8 cellular contexts compared by ENCODE assay signal in genomic region chr18:110351-111201, GRCh38. TPM values are rescaled to one million over a fixed set of nuclear protein-coding genes. Genes with fewer than 3 reads are reported as not detected.
A peak's percentile ranks its signal among the peaks of the same experiment; 100 is the strongest.
DNase-seq lines count a peak whose midpoint lies in the region; ATAC-seq and TF ChIP-seq lines count a peak whose summit lies in the region.
"Not testable (repeated sequence)": the region's sequence is repeated elsewhere in the genome, so short reads cannot be mapped to it uniquely, and the experiment has no call there.

No MANE protein-coding gene starts in this region.

- not testable (repeated sequence) for H3K36me3 ChIP-seq in Caco-2 (ENCODE audit: control insufficient read depth, insufficient read depth, low read length)

- not testable (repeated sequence) for H3K27me3 Mint-ChIP-seq in Caco-2 (ENCODE audit: insufficient read depth, unreplicated experiment)

- POLR2A ChIA-PET in Caco-2 (lab: Charles Lee), result not testable (repeated sequence)

- not testable (repeated sequence) for H3K4me3 ChIP-seq in Caco-2 (ENCODE audit: low read depth, low read length)

- not testable (repeated sequence) for H3K27ac ChIP-seq in foreskin keratinocyte

- intact Hi-C loops in Caco-2 (cut with micrococcal nuclease; ENCODE audit: unreplicated experiment), result loop anchor here (5.0 kb wide), 1 partner anchor 47 kb away; the partner anchor contains the start of gene USP14

- not testable (repeated sequence) for H3K27me3 ChIP-seq in Caco-2 (replicated peaks; ENCODE audit: control insufficient read depth, insufficient read depth, low read length); foreskin keratinocyte

- CTCF ChIA-PET in Caco-2 (lab: Charles Lee), result not testable (repeated sequence)

- peaks cover 43% of the 10 kb centered on the region for H3K9me3 Mint-ChIP-seq in Caco-2 (ENCODE audit: unreplicated experiment)

- H3K36me3 Mint-ChIP-seq in Caco-2 (ENCODE audit: insufficient read depth, unreplicated experiment), result peaks cover 20% of the 10 kb centered on the region

- H3K9me3 ChIP-seq in Caco-2, result not testable (repeated sequence)

- peak; percentile 48 for ATAC-seq in foreskin keratinocyte

- peak overlapping the region; percentile 83 for H3K4me3 Mint-ChIP-seq in Caco-2 (ENCODE audit: unreplicated experiment)

- not testable (repeated sequence) for BruUV-seq in Caco-2 (replicated peaks; lab: Mats Ljungman, UMichigan)

- not testable (repeated sequence) for H3K4me1 ChIP-seq in Caco-2, foreskin keratinocyte

- DNase-seq in Caco-2 (peak; percentile 77 to 80), SW480 (ENCODE audit: low spot score) (peak; percentile 59), amniotic epithelial cell (ENCODE audit: low read depth) (peak; percentile 30), foreskin keratinocyte (peak; percentile 13 to 55), mucosa of gallbladder (ENCODE audit: low spot score) (peak; percentile 49), ureter (ENCODE audit: low spot score) (peak; percentile 66)
- peak; percentile 35 for DNase-seq in activated CD8-positive, alpha-beta memory T cell treated with anti-CD3 and anti-CD28 coated beads, Interleukin-2, amount 50 U/mL, for 4 hours
- DNase-seq in stimulated activated CD4-positive, alpha-beta T cell treated with anti-CD3 and anti-CD28 coated beads, Interleukin-1b, Interleukin-23, amount 100 ng/mL, for 48 hours, result peak; percentile 65

- not testable (repeated sequence) for H3K4me1 Mint-ChIP-seq in Caco-2 (ENCODE audit: low read depth, unreplicated experiment)

- TF ChIP-seq CTCF in Caco-2 (IDR thresholded peaks at IDR 0.05; ENCODE audit: insufficient read depth in 1 of 2, low read depth in 1 of 2, low read length in 1 of 2, severe bottlenecking in 1 of 2, unreplicated experiment in 1 of 2); foreskin keratinocyte (conservative IDR thresholded peaks at IDR 0.05): not testable (repeated sequence)

- peak overlapping the region; percentile 95 for H3K27ac Mint-ChIP-seq in Caco-2 (ENCODE audit: unreplicated experiment)

RNA-seq across cellular contexts. Expression of gene USP14, which starts 47.8 kb away (rescaled TPM):
- total RNA-seq in Caco-2 (2022), result 86.2 and 95.2 TPM in 2 replicates
- 67.1 and 70.1 TPM in 2 replicates for total RNA-seq in foreskin keratinocyte
- 46.1 and 53.9 TPM in 2 replicates for polyA plus RNA-seq in foreskin keratinocyte
- total RNA-seq in mucosa of gallbladder, result 38.5 TPM
- 58.3 TPM for total RNA-seq in ureter
